ENCODE assay signal across 8 cellular contexts in the genomic region with DNA sequence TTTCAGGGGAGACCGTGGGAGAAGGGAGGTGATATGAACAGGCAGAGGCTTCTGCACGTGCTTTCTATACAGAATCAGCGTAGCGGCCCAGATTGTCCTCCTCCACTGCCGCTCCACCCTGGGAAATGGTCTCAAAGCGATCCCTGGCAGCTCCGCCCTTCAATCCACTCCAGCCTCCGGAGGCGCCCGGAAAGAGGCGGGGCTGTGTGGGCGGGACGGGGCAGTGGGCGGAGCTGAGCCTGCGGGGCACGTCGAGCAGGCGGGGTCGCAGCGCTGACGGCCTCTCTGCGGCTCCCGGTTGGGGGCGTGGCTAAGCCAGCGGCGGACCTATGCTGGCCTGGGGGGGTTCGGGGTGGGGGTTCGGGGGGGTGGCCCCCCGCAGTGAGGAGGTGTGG. TPM values are rescaled to one million over a fixed set of nuclear protein-coding genes. Genes with fewer than 3 reads are reported as not detected.
DNase-seq lines count a peak whose midpoint lies in the region; ATAC-seq and TF ChIP-seq lines count a peak whose summit lies in the region.

No MANE protein-coding gene starts in this region.

- peaks cover 20% of the 10 kb centered on the region for H3K4me1 Mint-ChIP-seq in GM23338

- TF ChIP-seq CTCF in GM23338 (conservative IDR thresholded peaks at IDR 0.05; ENCODE audit: low read depth in 2 of 2) (no peak), ovary (IDR thresholded peaks at IDR 0.05) (no peak), testis (IDR thresholded peaks at IDR 0.05) (no peak)

- H3K4me1 ChIP-seq in GM23338 (ENCODE audit: insufficient read depth) (no peaks in the 10 kb centered on the region), ovary (ENCODE audit: insufficient read depth) (no peaks in the 10 kb centered on the region), testis (no peaks in the 10 kb centered on the region)

- in situ Hi-C loops in SK-MEL-5 (cut with HindIII; ENCODE audit: low pct_unique_long_range_greater_than_20kb, low sequenced_read_pairs): no loop called here

- H3K36me3 ChIP-seq in GM23338 (ENCODE audit: insufficient read depth) (no peaks in the 10 kb centered on the region), ovary (no peaks in the 10 kb centered on the region), testis (ENCODE audit: low read depth, missing control alignments) (no peaks in the 10 kb centered on the region)

- H3K27me3 ChIP-seq in GM23338 (ENCODE audit: insufficient read depth) (no peaks in the 10 kb centered on the region), ovary (no peaks in the 10 kb centered on the region), testis (no peaks in the 10 kb centered on the region)

- WGBS in ovary, 3 donors: 33 to 45% (median 38%) methylated on average over 28 to 29 of the region's 29 CpGs
- whole genome bisulfite sequencing in testis, 2 donors: 0 to 1% methylated on average over 4 to 19 of the region's 29 CpGs

- peaks cover 5% of the 10 kb centered on the region for H3K27me3 Mint-ChIP-seq in GM23338 (ENCODE audit: insufficient read depth, low read depth, poor library complexity)

- H3K79me2 ChIP-seq in GM23338 (replicated peaks; ENCODE audit: insufficient read depth): no peaks in the 10 kb centered on the region

- TF ChIP-seq POLR2A in ovary (IDR thresholded peaks at IDR 0.05) (no peak), testis (IDR thresholded peaks at IDR 0.05) (no peak)

- no peak for TF ChIP-seq EP300 in ovary (IDR thresholded peaks at IDR 0.05)

- no peaks in the 10 kb centered on the region for H3K9me2 ChIP-seq in GM23338 (ENCODE audit: insufficient read depth)

- no peaks in the 10 kb centered on the region for H4K20me1 ChIP-seq in GM23338 (replicated peaks; ENCODE audit: insufficient read depth)

- peak overlapping the region; percentile 58 for H3K4me3 Mint-ChIP-seq in GM23338

- intact Hi-C loops in ovary (cut with DNase I) (no loop called here), testis (cut with DNase I; ENCODE audit: low total_unique reads) (no loop called here)

- DNase-seq in DMS53 treated with DMSO at 0.1 percent for 48 hours (lab: John Stamatoyannopoulos, UW; ENCODE audit: unreplicated experiment) (peak; percentile 75), GM23338 (ENCODE audit: low spot score) (peak; percentile 81), LHCN-M2 (ENCODE audit: low read depth) (peak; percentile 39), SK-MEL-5 (ENCODE audit: low read depth, low spot score) (peak; percentile 46), globus pallidus (ENCODE audit: low spot score) (peak; percentile 86), ovary (peak; percentile 84 to 92 (median 91)), testis (peak; percentile 88)
- DNase-seq in activated naive CD4-positive, alpha-beta T cell treated with Interleukin-2 at 50 U/mL for 16 hours: peak; percentile 88

- peak; percentile 76 for ATAC-seq in GM23338

- H2AFZ ChIP-seq in GM23338: peak overlapping the region; percentile 76

- H3K4me3 ChIP-seq in GM23338 (peak overlapping the region; percentile 52; the same call in 1 of the 2 replicates), ovary (peak overlapping the region; percentile 43), testis (peak overlapping the region; percentile 49 to 55)

- H3K4me2 ChIP-seq in GM23338: peak overlapping the region; percentile 64; the same call in 1 of the 2 replicates

- no peaks in the 10 kb centered on the region for H3F3A ChIP-seq in GM23338 (replicated peaks; ENCODE audit: low read depth)

- H3K27ac Mint-ChIP-seq in GM23338: no peak overlapping the region

- no peak overlapping the region for H3K27ac ChIP-seq in GM23338 (ENCODE audit: low read depth)
- no peak overlapping the region for H3K27ac ChIP-seq in ovary
- H3K27ac ChIP-seq in testis: no peak overlapping the region

- no peaks in the 10 kb centered on the region for H3K9me3 ChIP-seq in ovary
- no peaks in the 10 kb centered on the region for H3K9me3 ChIP-seq in testis

- no peaks in the 10 kb centered on the region for H3K36me3 Mint-ChIP-seq in GM23338 (ENCODE audit: low read depth)

- H3K9me3 Mint-ChIP-seq in GM23338: no peaks in the 10 kb centered on the region; the same call in 2 of the 3 replicates

TF ChIP-seq in GM23338, 12 proteins besides CTCF, POLR2A, EP300 and RAD21:
- TF ChIP-seq, protein P1, sequence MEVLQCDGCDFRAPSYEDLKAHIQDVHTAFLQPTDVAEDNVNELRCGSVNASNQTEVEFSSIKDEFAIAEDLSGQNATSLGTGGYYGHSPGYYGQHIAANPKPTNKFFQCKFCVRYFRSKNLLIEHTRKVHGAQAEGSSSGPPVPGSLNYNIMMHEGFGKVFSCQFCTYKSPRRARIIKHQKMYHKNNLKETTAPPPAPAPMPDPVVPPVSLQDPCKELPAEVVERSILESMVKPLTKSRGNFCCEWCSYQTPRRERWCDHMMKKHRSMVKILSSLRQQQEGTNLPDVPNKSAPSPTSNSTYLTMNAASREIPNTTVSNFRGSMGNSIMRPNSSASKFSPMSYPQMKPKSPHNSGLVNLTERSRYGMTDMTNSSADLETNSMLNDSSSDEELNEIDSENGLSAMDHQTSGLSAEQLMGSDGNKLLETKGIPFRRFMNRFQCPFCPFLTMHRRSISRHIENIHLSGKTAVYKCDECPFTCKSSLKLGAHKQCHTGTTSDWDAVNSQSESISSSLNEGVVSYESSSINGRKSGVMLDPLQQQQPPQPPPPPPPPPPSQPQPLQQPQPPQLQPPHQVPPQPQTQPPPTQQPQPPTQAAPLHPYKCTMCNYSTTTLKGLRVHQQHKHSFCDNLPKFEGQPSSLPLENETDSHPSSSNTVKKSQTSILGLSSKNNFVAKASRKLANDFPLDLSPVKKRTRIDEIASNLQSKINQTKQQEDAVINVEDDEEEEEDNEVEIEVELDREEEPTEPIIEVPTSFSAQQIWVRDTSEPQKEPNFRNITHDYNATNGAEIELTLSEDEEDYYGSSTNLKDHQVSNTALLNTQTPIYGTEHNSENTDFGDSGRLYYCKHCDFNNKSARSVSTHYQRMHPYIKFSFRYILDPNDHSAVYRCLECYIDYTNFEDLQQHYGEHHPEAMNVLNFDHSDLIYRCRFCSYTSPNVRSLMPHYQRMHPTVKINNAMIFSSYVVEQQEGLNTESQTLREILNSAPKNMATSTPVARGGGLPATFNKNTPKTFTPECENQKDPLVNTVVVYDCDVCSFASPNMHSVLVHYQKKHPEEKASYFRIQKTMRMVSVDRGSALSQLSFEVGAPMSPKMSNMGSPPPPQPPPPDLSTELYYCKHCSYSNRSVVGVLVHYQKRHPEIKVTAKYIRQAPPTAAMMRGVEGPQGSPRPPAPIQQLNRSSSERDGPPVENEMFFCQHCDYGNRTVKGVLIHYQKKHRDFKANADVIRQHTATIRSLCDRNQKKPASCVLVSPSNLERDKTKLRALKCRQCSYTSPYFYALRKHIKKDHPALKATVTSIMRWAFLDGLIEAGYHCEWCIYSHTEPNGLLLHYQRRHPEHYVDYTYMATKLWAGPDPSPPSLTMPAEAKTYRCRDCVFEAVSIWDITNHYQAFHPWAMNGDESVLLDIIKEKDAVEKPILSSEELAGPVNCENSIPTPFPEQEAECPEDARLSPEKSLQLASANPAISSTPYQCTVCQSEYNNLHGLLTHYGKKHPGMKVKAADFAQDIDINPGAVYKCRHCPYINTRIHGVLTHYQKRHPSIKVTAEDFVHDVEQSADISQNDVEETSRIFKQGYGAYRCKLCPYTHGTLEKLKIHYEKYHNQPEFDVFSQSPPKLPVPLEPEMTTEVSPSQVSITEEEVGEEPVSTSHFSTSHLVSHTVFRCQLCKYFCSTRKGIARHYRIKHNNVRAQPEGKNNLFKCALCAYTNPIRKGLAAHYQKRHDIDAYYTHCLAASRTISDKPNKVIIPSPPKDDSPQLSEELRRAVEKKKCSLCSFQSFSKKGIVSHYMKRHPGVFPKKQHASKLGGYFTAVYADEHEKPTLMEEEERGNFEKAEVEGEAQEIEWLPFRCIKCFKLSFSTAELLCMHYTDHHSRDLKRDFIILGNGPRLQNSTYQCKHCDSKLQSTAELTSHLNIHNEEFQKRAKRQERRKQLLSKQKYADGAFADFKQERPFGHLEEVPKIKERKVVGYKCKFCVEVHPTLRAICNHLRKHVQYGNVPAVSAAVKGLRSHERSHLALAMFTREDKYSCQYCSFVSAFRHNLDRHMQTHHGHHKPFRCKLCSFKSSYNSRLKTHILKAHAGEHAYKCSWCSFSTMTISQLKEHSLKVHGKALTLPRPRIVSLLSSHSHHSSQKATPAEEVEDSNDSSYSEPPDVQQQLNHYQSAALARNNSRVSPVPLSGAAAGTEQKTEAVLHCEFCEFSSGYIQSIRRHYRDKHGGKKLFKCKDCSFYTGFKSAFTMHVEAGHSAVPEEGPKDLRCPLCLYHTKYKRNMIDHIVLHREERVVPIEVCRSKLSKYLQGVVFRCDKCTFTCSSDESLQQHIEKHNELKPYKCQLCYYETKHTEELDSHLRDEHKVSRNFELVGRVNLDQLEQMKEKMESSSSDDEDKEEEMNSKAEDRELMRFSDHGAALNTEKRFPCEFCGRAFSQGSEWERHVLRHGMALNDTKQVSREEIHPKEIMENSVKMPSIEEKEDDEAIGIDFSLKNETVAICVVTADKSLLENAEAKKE (CRISPR knock-in tag; IDR thresholded peaks at IDR 0.05): no peak
- TF ChIP-seq POLR2AphosphoS5 (IDR thresholded peaks at IDR 0.05; ENCODE audit: low read depth) (peak; percentile 50), ZNF114 (CRISPR knock-in tag; IDR thresholded peaks at IDR 0.05) (no peak), EZH2phosphoT487 (IDR thresholded peaks at IDR 0.05; ENCODE audit: unreplicated experiment) (no peak), CREB1 (CRISPR knock-in tag; IDR thresholded peaks at IDR 0.05; ENCODE audit: low read depth) (peak; percentile 9; the same call in 1 of the 2 replicates), STAT1 (IDR thresholded peaks at IDR 0.05; ENCODE audit: unreplicated experiment) (no peak), JUNB (IDR thresholded peaks at IDR 0.05; ENCODE audit: unreplicated experiment) (no peak), NANOG (IDR thresholded peaks at IDR 0.05; ENCODE audit: borderline replicate concordance) (no peak)

RNA-seq across cellular contexts. Expression of a gene that starts 0.2 kb away (rescaled TPM):
- total RNA-seq in GM23338 (2014; rRNA removed; shearing (Covaris generic)): 5.0 and 5.6 TPM in 2 replicates
- polyA plus RNA-seq in GM23338 (2016; fragmentation: Nextera tagmentation; extraction: Ambion mirVana) (1.4 and 1.7 TPM in 2 replicates), ovary (1 to 10 TPM; 3.6 to 6.3 TPM), testis (ENCODE audit: insufficient read depth, low read depth, low replicate concordance) (15.0 TPM)
- total RNA-seq in LHCN-M2 (2014; rRNA removed) (0.11 TPM in 1 of 2 replicates, not detected in the other), ovary (1 to 10 TPM; 1.8 to 7.1 (median 4.0) TPM), testis (10 to 100 TPM; 20.5 to 28.0 TPM)
- 0.02 TPM for polyA plus RNA-seq in LHCN-M2 (2012)
- 0.03 TPM in 1 of 2 replicates, not detected in the other for total RNA-seq in SK-MEL-5 (2014; rRNA removed; shearing (Covaris generic))
- polyA plus RNA-seq in SK-MEL-5 (2015; cell fraction: cytosol; rRNA removed): 0.04 and 0.12 TPM in 2 replicates
- 0.06 TPM in 1 of 2 replicates, not detected in the other for polyA plus RNA-seq in SK-MEL-5 (2015; cell fraction: nucleus; rRNA removed)

Comparison
In these comparisons a context has a peak if more than half of its experiments do, and no peak if none do; other contexts are left out.
1. DNase-seq: peak in every context shown above with its lines; median percentile 91 in ovary; 88 in activated naive CD4-positive, alpha-beta T cell treated with Interleukin-2 at 50 U/mL for 16 hours; 88 in testis; 86 in globus pallidus; 81 in GM23338; 75 in DMS53 treated with DMSO at 0.1 percent for 48 hours; 46 in SK-MEL-5; 39 in LHCN-M2.